Comparison of ENCODE assay signal across 11 cellular contexts in the genomic region with DNA sequence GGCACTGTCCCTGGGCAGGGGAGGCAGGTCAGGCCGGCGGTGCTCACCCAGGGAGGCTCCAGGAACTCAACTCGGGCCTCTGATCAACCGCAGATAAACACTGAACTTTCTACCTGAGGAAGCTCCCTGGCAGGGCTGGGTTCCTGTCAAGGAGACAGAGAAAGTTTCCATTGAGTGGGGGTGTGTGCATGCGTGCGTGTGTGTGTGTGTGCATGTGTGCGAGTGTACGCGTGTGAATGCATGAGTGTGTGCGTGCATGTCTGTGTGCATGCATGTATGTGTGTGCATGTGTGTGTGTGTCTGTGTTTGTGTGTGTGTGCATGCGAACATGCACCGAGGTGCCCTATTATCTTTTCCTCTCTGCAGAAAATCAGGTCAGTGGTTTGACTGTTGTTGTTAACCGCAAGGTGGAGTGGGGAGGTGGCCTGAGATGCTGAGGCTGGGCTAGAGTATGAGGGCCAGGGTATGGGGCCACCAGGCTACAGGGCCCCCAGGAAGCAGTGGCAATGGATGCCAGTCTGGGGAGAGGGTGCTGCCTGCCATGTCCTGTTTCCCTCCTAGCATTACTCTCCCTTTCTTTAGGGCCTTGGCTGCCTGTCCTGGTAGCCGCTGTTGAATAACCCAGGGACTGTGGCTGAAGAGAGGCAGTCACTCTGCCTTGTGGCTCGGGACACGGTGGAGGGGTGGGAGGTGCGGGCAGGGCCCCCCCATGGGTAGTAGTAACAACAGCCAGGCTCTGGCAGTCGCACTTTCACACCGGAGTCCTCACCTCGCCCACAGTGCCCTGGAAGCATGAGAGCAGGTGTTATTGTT. TPM values are rescaled to one million over a fixed set of nuclear protein-coding genes. Genes with fewer than 3 reads are reported as not detected.
DNase-seq lines count a peak whose midpoint lies in the region; ATAC-seq lines count a peak whose summit lies in the region.
"Had no signal": no experiment of that assay in that cellular context is flagged by ENCODE, and none has a peak within 500 bp of the region (broad histone marks: within the 10 kb centered on the region; RNA-seq: fewer than 3 reads in every experiment).

No MANE protein-coding gene starts in this region.

- peak overlapping the region; percentile 88 for H3K27ac Mint-ChIP-seq in activated T-helper 1 cell treated with anti-CD3 and anti-CD28 coated beads, Interleukin-12 subunit alpha, Interleukin-12 subunit beta, Interleukin-2, Interleukin-4 antibody, amounts not matched to agents 30 ng/mL and 10 ng/mL and 1 ng/mL, durations not matched to agents 14 hours and 24 hours and 36 hours

- ATAC-seq in GM21390 (IDR thresholded peaks at IDR 0.05; ENCODE audit: unreplicated experiment) = no peak
- ATAC-seq in HG02588 (IDR thresholded peaks at IDR 0.05; ENCODE audit: unreplicated experiment) = no peak

- intact Hi-C loops in activated T-helper 1 cell treated with anti-CD3 and anti-CD28 coated beads, Interleukin-12 subunit alpha, Interleukin-12 subunit beta, Interleukin-2, Interleukin-4 antibody, amounts not matched to agents 30 ng/mL and 10 ng/mL and 1 ng/mL, durations not matched to agents 14 hours and 24 hours and 36 hours (cut with micrococcal nuclease) = loop anchor here (1.0 to 5.0 kb wide), 7 partner anchors 8 to 1126 kb away; partner anchors contain the start of gene CDC6

- H3K9me3 Mint-ChIP-seq in activated T-helper 1 cell treated with anti-CD3 and anti-CD28 coated beads, Interleukin-12 subunit alpha, Interleukin-12 subunit beta, Interleukin-2, Interleukin-4 antibody, amounts not matched to agents 30 ng/mL and 10 ng/mL and 1 ng/mL, durations not matched to agents 14 hours and 24 hours and 36 hours = no peaks in the 10 kb centered on the region
- H3K9me3 Mint-ChIP-seq: neural crest cell had no signal

- peak overlapping the region; percentile 77 for H3K27ac ChIP-seq in KOPT-K1 (ENCODE audit: low read depth, low read length, poor library complexity, severe bottlenecking)
- H3K27ac ChIP-seq: KMS-11 had no signal

- peaks cover 14% of the 10 kb centered on the region for H3K36me3 Mint-ChIP-seq in activated T-helper 1 cell treated with anti-CD3 and anti-CD28 coated beads, Interleukin-12 subunit alpha, Interleukin-12 subunit beta, Interleukin-2, Interleukin-4 antibody, amounts not matched to agents 30 ng/mL and 10 ng/mL and 1 ng/mL, durations not matched to agents 14 hours and 24 hours and 36 hours (ENCODE audit: low read depth)

- no peaks in the 10 kb centered on the region for H3K9me3 ChIP-seq in KOPT-K1 (ENCODE audit: insufficient read depth, low read length, poor library complexity, severe bottlenecking)

- peaks cover 8% of the 10 kb centered on the region for H3K27me3 Mint-ChIP-seq in activated T-helper 1 cell treated with anti-CD3 and anti-CD28 coated beads, Interleukin-12 subunit alpha, Interleukin-12 subunit beta, Interleukin-2, Interleukin-4 antibody, amounts not matched to agents 30 ng/mL and 10 ng/mL and 1 ng/mL, durations not matched to agents 14 hours and 24 hours and 36 hours (ENCODE audit: insufficient read depth)

- H3K4me1 Mint-ChIP-seq in activated T-helper 1 cell treated with anti-CD3 and anti-CD28 coated beads, Interleukin-12 subunit alpha, Interleukin-12 subunit beta, Interleukin-2, Interleukin-4 antibody, amounts not matched to agents 30 ng/mL and 10 ng/mL and 1 ng/mL, durations not matched to agents 14 hours and 24 hours and 36 hours (ENCODE audit: low read depth) = peaks cover 75% of the 10 kb centered on the region

- H3K36me3 ChIP-seq in KOPT-K1 (ENCODE audit: insufficient read depth, low read length) = no peaks in the 10 kb centered on the region

- peak overlapping the region; percentile 61 for H3K4me3 Mint-ChIP-seq in activated T-helper 1 cell treated with anti-CD3 and anti-CD28 coated beads, Interleukin-12 subunit alpha, Interleukin-12 subunit beta, Interleukin-2, Interleukin-4 antibody, amounts not matched to agents 30 ng/mL and 10 ng/mL and 1 ng/mL, durations not matched to agents 14 hours and 24 hours and 36 hours

- peak; percentile 66 for DNase-seq in activated T-helper 1 cell treated with anti-CD3 and anti-CD28 coated beads, Interleukin-12 subunit alpha, Interleukin-12 subunit beta, Interleukin-2, Interleukin-4 antibody, amounts not matched to agents 30 ng/mL and 10 ng/mL and 1 ng/mL, durations not matched to agents 14 hours and 24 hours and 36 hours (ENCODE audit: low spot score)
- DNase-seq in islet precursor cell (peak; percentile 60), SIG-M5 (lab: John Stamatoyannopoulos, UW) (no peak), KG1 (lab: John Stamatoyannopoulos, UW) (no peak)
- peak; percentile 50 for DNase-seq in stimulated activated CD8-positive, alpha-beta memory T cell treated with anti-CD3 and anti-CD28 coated beads, Interleukin-12 subunit alpha, Interleukin-12 subunit beta, amount 100 ng/mL, for 4 hours (ENCODE audit: low read depth)

RNA-seq across cellular contexts. Expression of gene CCR7, which starts 24.0 kb away (rescaled TPM):
- total RNA-seq in activated T-helper 1 cell treated with anti-CD3 and anti-CD28 coated beads, Interleukin-12 subunit alpha, Interleukin-12 subunit beta, Interleukin-2, Interleukin-4 antibody, amounts not matched to agents 30 ng/mL and 10 ng/mL and 1 ng/mL, durations not matched to agents 14 hours and 24 hours and 36 hours = 165 and 166 TPM in 2 replicates
- total RNA-seq: astrocyte had no signal

RNA-seq across cellular contexts. Expression of gene TNS4, which starts 39.8 kb away (rescaled TPM):
- 14.5 and 15.5 TPM in 2 replicates for total RNA-seq in activated T-helper 1 cell treated with anti-CD3 and anti-CD28 coated beads, Interleukin-12 subunit alpha, Interleukin-12 subunit beta, Interleukin-2, Interleukin-4 antibody, amounts not matched to agents 30 ng/mL and 10 ng/mL and 1 ng/mL, durations not matched to agents 14 hours and 24 hours and 36 hours
- total RNA-seq: astrocyte, neural crest cell had no signal

Comparison
In these comparisons a context has a peak if more than half of its experiments do, and no peak if none do; other contexts are left out.
1. DNase-seq: peak in activated T-helper 1 cell treated with anti-CD3 and anti-CD28 coated beads, Interleukin-12 subunit alpha, Interleukin-12 subunit beta, Interleukin-2, Interleukin-4 antibody, amounts not matched to agents 30 ng/mL and 10 ng/mL and 1 ng/mL, durations not matched to agents 14 hours and 24 hours and 36 hours (single experiment), islet precursor cell (single experiment) and stimulated activated CD8-positive, alpha-beta memory T cell treated with anti-CD3 and anti-CD28 coated beads, Interleukin-12 subunit alpha, Interleukin-12 subunit beta, amount 100 ng/mL, for 4 hours (single experiment); none in SIG-M5 (single experiment) and KG1 (single experiment).